8 cellular contexts compared by ENCODE assay signal in the genomic region with DNA sequence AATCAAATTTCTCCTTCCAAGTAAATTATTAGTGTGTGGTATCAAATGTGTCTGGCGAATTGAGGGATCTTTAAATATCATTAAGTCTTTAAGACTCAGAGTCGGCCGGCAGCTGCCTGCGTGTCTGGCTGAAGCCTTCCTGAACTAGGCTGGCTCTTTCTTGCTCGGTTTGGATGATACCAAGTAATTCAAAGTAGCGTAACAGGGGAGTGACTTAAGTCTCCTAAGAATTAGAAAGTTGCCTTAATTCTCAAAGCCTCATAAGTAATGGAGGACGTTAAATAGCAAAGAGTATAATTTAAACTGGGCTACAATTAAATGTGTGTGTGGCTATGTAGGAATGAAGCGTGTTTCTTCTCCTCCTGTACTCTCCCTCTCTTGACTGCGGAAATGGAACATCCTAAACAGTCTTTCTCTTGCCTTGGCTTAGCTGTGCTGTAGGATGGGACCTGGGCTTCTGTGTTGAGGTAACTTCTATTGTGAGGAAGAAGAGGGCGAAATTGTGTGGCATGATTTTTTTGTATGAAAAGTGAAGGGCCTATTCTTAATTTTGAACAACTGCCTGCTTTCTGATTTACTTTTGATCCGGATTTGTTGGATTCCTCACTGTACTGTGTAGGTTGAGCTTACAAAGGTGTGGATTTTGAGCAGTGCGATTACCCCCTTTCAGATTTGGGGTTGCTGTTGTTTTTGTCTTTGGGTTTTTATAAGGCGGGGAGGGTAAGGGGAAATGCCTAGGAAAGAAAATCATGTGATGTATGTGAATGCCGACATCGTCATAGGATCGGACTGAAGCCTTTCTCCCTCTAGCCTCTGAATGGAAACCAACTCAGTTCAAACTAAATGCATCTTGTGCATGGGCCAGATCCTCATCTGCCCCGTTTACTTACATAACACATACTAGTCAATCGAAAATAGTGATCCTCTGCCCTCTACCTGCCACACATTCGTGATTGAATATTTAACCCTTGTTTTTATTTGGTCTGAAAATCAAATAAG. TPM values are rescaled to one million over a fixed set of nuclear protein-coding genes. Genes with fewer than 3 reads are reported as not detected.
A peak's percentile ranks its signal among the peaks of the same experiment; 100 is the strongest.
DNase-seq lines count a peak whose midpoint lies in the region; ATAC-seq and TF ChIP-seq lines count a peak whose summit lies in the region.

No MANE protein-coding gene starts in this region.

- ATAC-seq in GM18861 (IDR thresholded peaks at IDR 0.05; ENCODE audit: unreplicated experiment) (peak; percentile 84), HG03039 (IDR thresholded peaks at IDR 0.05; ENCODE audit: unreplicated experiment) (peak; percentile 72), lower lobe of right lung (peak; percentile 88 to 93)

- peaks cover 28% of the 10 kb centered on the region for H3K36me3 ChIP-seq in lower lobe of right lung

- H3K27me3 ChIP-seq in lower lobe of right lung (ENCODE audit: low read depth) = no peaks in the 10 kb centered on the region

- H3K4me3 ChIP-seq in AG09309 (ENCODE audit: control insufficient read depth, low read depth, low read length) (peak overlapping the region; percentile 39), lower lobe of right lung (peak overlapping the region; percentile 52)

- intact Hi-C loops in lower lobe of right lung (cut with DNase I) = no loop called here

- H3K9me3 ChIP-seq in lower lobe of right lung = no peaks in the 10 kb centered on the region

- H3K4me1 ChIP-seq in lower lobe of right lung = peaks cover 69% of the 10 kb centered on the region

- peak overlapping the region; percentile 75 for H3K27ac ChIP-seq in lower lobe of right lung

- TF ChIP-seq CTCF in AG09309 (IDR thresholded peaks at IDR 0.05; ENCODE audit: control insufficient read depth, insufficient read depth, low read depth, low read length, missing control alignments) (no peak), lower lobe of right lung (IDR thresholded peaks at IDR 0.05) (no peak)

- DNase-seq in AG09309 (ENCODE audit: low read depth) (peak; percentile 68), NCI-H2171 (lab: John Stamatoyannopoulos, UW) (peak; percentile 62), ecto neural progenitor cell (ENCODE audit: low spot score) (peak; percentile 56), lower lobe of right lung (peak; percentile 58)
- peak; percentile 26 for DNase-seq in activated CD4-positive, alpha-beta T cell treated with anti-CD3 and anti-CD28 coated beads for 1 hour
- peak; percentile 20 for DNase-seq in stimulated activated CD8-positive, alpha-beta memory T cell treated with anti-CD3 and anti-CD28 coated beads, Interleukin-15, amount 100 ng/mL, for 1 hour (ENCODE audit: low read depth)

RNA-seq across cellular contexts. Expression of a gene that starts 29.9 kb away (rescaled TPM):
- 67.5 TPM for total RNA-seq in lower lobe of right lung

Comparison
In these comparisons a context has a peak if more than half of its experiments do, and no peak if none do; other contexts are left out.
1. Peak in every context shown above with its lines: DNase-seq, ATAC-seq, H3K4me3 ChIP-seq and H3K27ac ChIP-seq.